20 cellular contexts compared by ENCODE assay signal in genomic region chr6:105474234-105474633, GRCh38.
DNase-seq lines count a peak whose midpoint lies in the region; TF ChIP-seq lines count a peak whose summit lies in the region.
"Had no signal": no experiment of that assay in that cellular context is flagged by ENCODE, and none has a peak within 500 bp of the region (broad histone marks: within the 10 kb centered on the region; RNA-seq: fewer than 3 reads in every experiment).

No MANE protein-coding gene starts in this region.

- peaks cover 12% of the 10 kb centered on the region for H3K36me3 Mint-ChIP-seq in activated CD4-positive, alpha-beta memory T cell treated with anti-CD3 and anti-CD28 coated beads, Interleukin-2, amount 10 ng/mL, durations not matched to agents 7 days and 5 days (ENCODE audit: low read depth)
- H3K36me3 Mint-ChIP-seq: CD8-positive, alpha-beta T cell; memory B cell had no signal

- DNase-seq in AG09319 (ENCODE audit: extremely low read depth, low read depth) (peak; percentile 38), HAP-1 (ENCODE audit: low spot score in 2 of 2) (peak; percentile 83 to 94), choroid plexus epithelial cell (ENCODE audit: low read depth) (peak; percentile 27), medulla oblongata (ENCODE audit: extremely low spot score) (peak; percentile 41), KG1 (lab: John Stamatoyannopoulos, UW) (no peak)
- no peak for DNase-seq in activated T-cell treated with anti-CD3 and anti-CD28 coated beads, Interleukin-2, amount 50 U/mL, for 1 hour
- DNase-seq in activated CD4-positive, alpha-beta memory T cell treated with anti-CD3 and anti-CD28 coated beads, Interleukin-2, amount 10 ng/mL, durations not matched to agents 7 days and 5 days, result no peak
- no peak for DNase-seq in stimulated activated CD8-positive, alpha-beta memory T cell treated with anti-CD3 and anti-CD28 coated beads, Interleukin-4, amount 100 ng/mL, for 48 hours
- DNase-seq: activated CD4-positive, alpha-beta T cell treated with anti-CD3 and anti-CD28 coated beads, Interleukin-2, amount 50 U/mL, for 48 hours; activated T-cell treated with anti-CD3 and anti-CD28 coated beads, Interleukin-2, amount 50 U/mL, for 4 hours; CD8-positive, alpha-beta T cell; gastrocnemius medialis; NCI-H187; NCI-H446; nephron progenitor cell; stimulated activated naive CD8-positive, alpha-beta T cell treated with anti-CD3 and anti-CD28 coated beads, Interleukin-15, amount 100 ng/mL, for 72 hours; uterus had no signal

- peaks cover 23% of the 10 kb centered on the region for H3K9me3 Mint-ChIP-seq in activated CD4-positive, alpha-beta memory T cell treated with anti-CD3 and anti-CD28 coated beads, Interleukin-2, amount 10 ng/mL, durations not matched to agents 7 days and 5 days

- no peak overlapping the region for H3K4me3 Mint-ChIP-seq in activated CD4-positive, alpha-beta memory T cell treated with anti-CD3 and anti-CD28 coated beads, Interleukin-2, amount 10 ng/mL, durations not matched to agents 7 days and 5 days
- H3K4me3 Mint-ChIP-seq: activated T-cell treated with anti-CD3 and anti-CD28 coated beads, Interleukin-2, amount 50 U/mL, for 4 hours; CD8-positive, alpha-beta T cell; memory B cell; nephron progenitor cell; stimulated activated naive CD8-positive, alpha-beta T cell treated with anti-CD3 and anti-CD28 coated beads, Interleukin-15, amount 100 ng/mL, for 72 hours had no signal

- H3K36me3 ChIP-seq in HAP-1 (replicated peaks), result no peaks in the 10 kb centered on the region
- H3K36me3 ChIP-seq: gastrocnemius medialis, right atrium auricular region, uterus had no signal

- no peak overlapping the region for H3K4me3 ChIP-seq in HAP-1
- H3K4me3 ChIP-seq in choroid plexus epithelial cell (ENCODE audit: low read depth, low read length), result no peak overlapping the region
- H3K4me3 ChIP-seq: gastrocnemius medialis, GM12878, right atrium auricular region, uterus had no signal

- H3K27me3 Mint-ChIP-seq in activated CD4-positive, alpha-beta memory T cell treated with anti-CD3 and anti-CD28 coated beads, Interleukin-2, amount 10 ng/mL, durations not matched to agents 7 days and 5 days, result peaks cover 28% of the 10 kb centered on the region

- in situ Hi-C loops in HAP-1 (cut with MboI; ENCODE audit: low sequenced_read_pairs), result no loop called here

- H3K27ac Mint-ChIP-seq in activated CD4-positive, alpha-beta memory T cell treated with anti-CD3 and anti-CD28 coated beads, Interleukin-2, amount 10 ng/mL, durations not matched to agents 7 days and 5 days, result no peak overlapping the region
- H3K27ac Mint-ChIP-seq: CD8-positive, alpha-beta T cell; memory B cell; nephron progenitor cell; stimulated activated naive CD8-positive, alpha-beta T cell treated with anti-CD3 and anti-CD28 coated beads, Interleukin-15, amount 100 ng/mL, for 72 hours had no signal

- peaks cover 51% of the 10 kb centered on the region for H3K4me1 ChIP-seq in HAP-1
- H3K4me1 ChIP-seq: gastrocnemius medialis, right atrium auricular region, uterus had no signal

- CTCF ChIA-PET in activated CD4-positive, alpha-beta memory T cell treated with anti-CD3 and anti-CD28 coated beads, Interleukin-2, amount 10 ng/mL, durations not matched to agents 7 days and 5 days (lab: Charles Lee), result interaction anchor here (1.0 to 1.1 kb wide), 2 partner anchors 10 to 42 kb away, joined by 3 to 7 read pairs; no protein-coding TSS in a partner anchor

- no peaks in the 10 kb centered on the region for H3K9me3 ChIP-seq in HAP-1
- H3K9me3 ChIP-seq: gastrocnemius medialis had no signal

- POLR2A ChIA-PET in activated CD4-positive, alpha-beta memory T cell treated with anti-CD3 and anti-CD28 coated beads, Interleukin-2, amount 10 ng/mL, durations not matched to agents 7 days and 5 days (lab: Charles Lee), result no interaction called here

- no peak for TF ChIP-seq CTCF in AG09319 (IDR thresholded peaks at IDR 0.05; ENCODE audit: low read depth, low read length)
- no peak for TF ChIP-seq CTCF in choroid plexus epithelial cell (conservative IDR thresholded peaks at IDR 0.05; ENCODE audit: low read depth, low read length)

- no peaks in the 10 kb centered on the region for H3K27me3 ChIP-seq in HAP-1 (ENCODE audit: low read depth)
- H3K27me3 ChIP-seq: right atrium auricular region, uterus had no signal

- H3K4me1 Mint-ChIP-seq in activated CD4-positive, alpha-beta memory T cell treated with anti-CD3 and anti-CD28 coated beads, Interleukin-2, amount 10 ng/mL, durations not matched to agents 7 days and 5 days, result no peaks in the 10 kb centered on the region
- H3K4me1 Mint-ChIP-seq: memory B cell; stimulated activated naive CD8-positive, alpha-beta T cell treated with anti-CD3 and anti-CD28 coated beads, Interleukin-15, amount 100 ng/mL, for 72 hours had no signal

Comparison
In these comparisons a context has a peak if more than half of its experiments do, and no peak if none do; other contexts are left out.
1. DNase-seq: peak in AG09319 (single experiment), HAP-1 (2 of 2), choroid plexus epithelial cell (single experiment) and medulla oblongata (single experiment); none in activated T-cell treated with anti-CD3 and anti-CD28 coated beads, Interleukin-2, amount 50 U/mL, for 1 hour (single experiment), activated CD4-positive, alpha-beta memory T cell treated with anti-CD3 and anti-CD28 coated beads, Interleukin-2, amount 10 ng/mL, durations not matched to agents 7 days and 5 days (single experiment), KG1 (single experiment) and stimulated activated CD8-positive, alpha-beta memory T cell treated with anti-CD3 and anti-CD28 coated beads, Interleukin-4, amount 100 ng/mL, for 48 hours (single experiment).